23 cellular contexts compared by ENCODE assay signal in genomic region chr1:80706526-80706925, GRCh38.
"Had no signal": no experiment of that assay in that cellular context is flagged by ENCODE, and none has a peak within 500 bp of the region (broad histone marks: within the 10 kb centered on the region; RNA-seq: fewer than 3 reads in every experiment).

No MANE protein-coding gene starts in this region.

- H3K27me3 Mint-ChIP-seq: dendritic cell treated with granulocyte-macrophage colony-stimulating factor and Interleukin-4, amounts not matched to agents 40 ng/mL and 50 ng/mL, for 4 days; effector memory CD8-positive, alpha-beta T cell had no signal

- H3K36me3 ChIP-seq: colonic mucosa, esophagus muscularis mucosa, esophagus squamous epithelium, gastrocnemius medialis, gastroesophageal sphincter, heart left ventricle, heart right ventricle had no signal

- H3K4me1 ChIP-seq: colonic mucosa, esophagus muscularis mucosa, esophagus squamous epithelium, foreskin keratinocyte, gastrocnemius medialis, gastroesophageal sphincter, heart left ventricle, heart right ventricle had no signal

- H3K27ac Mint-ChIP-seq: dendritic cell treated with granulocyte-macrophage colony-stimulating factor and Interleukin-4, amounts not matched to agents 40 ng/mL and 50 ng/mL, for 4 days; effector memory CD8-positive, alpha-beta T cell; endodermal cell had no signal

- H3K4me3 Mint-ChIP-seq: dendritic cell treated with granulocyte-macrophage colony-stimulating factor and Interleukin-4, amounts not matched to agents 40 ng/mL and 50 ng/mL, for 4 days; effector memory CD8-positive, alpha-beta T cell; endodermal cell had no signal

- DNase-seq: colonic mucosa; cortex of kidney; dermis blood vessel endothelial cell; effector CD4-positive, alpha-beta T cell; effector CD8-positive, alpha-beta T cell; effector memory CD4-positive, alpha-beta T cell; effector memory CD8-positive, alpha-beta T cell; endodermal cell; erythroblast; esophagus squamous epithelium; foreskin fibroblast; foreskin keratinocyte; foreskin melanocyte; gastrocnemius medialis; glutamatergic neuron; head of caudate nucleus; heart left ventricle; heart right ventricle had no signal

- H3K9me3 ChIP-seq: colonic mucosa, esophagus muscularis mucosa, esophagus squamous epithelium, gastrocnemius medialis, gastroesophageal sphincter had no signal

- H3K27ac ChIP-seq: colonic mucosa, coronary artery, epithelial cell of prostate, esophagus muscularis mucosa, esophagus squamous epithelium, foreskin keratinocyte, gastrocnemius medialis, gastroesophageal sphincter, heart left ventricle, heart right ventricle had no signal

- H3K27me3 ChIP-seq: colonic mucosa, esophagus muscularis mucosa, esophagus squamous epithelium, foreskin keratinocyte, gastrocnemius medialis, gastroesophageal sphincter, heart left ventricle, heart right ventricle had no signal

- H3K9me3 Mint-ChIP-seq: endodermal cell had no signal

- H3K4me3 ChIP-seq: colonic mucosa, coronary artery, esophagus muscularis mucosa, esophagus squamous epithelium, gastrocnemius medialis, gastroesophageal sphincter, heart left ventricle, heart right ventricle had no signal
